ENCODE assay signal across 8 cellular contexts in the genomic region with DNA sequence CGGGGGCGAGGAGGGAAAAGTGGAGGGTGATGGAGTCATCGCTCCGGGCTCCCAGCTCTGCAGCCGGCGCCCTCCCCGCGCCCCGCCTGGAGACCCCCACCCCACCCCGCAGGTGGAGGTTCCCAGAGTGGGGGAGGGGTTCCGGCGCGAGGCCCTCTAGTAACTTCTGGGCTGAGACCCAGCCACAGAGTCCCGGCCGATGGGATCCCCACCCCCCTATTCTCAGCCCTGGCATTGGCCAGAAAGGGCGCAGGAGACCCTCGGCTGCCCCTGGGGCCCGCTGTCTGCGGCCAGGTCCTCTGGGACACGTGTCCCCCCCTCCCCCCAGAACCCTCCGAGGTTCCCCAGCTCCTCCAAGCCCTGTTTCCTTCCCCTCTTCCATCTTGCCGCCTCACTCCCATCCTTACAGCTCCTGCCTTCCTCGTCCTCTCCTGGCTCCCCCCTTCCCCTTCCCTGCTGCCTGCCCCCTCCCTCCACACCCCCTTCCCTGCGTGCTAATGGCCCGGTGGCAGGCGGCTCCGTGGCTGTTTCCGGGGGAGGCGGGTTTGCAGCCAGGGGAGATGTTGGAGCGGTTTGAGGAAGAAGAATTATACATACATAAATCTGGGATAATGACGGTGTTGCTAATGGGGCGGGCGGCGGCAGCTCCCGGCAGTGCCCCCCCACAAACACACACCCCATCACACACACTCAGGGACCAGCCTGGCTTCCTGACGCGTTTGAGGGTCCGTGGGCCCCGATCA. TPM values are rescaled to one million over a fixed set of nuclear protein-coding genes. Genes with fewer than 3 reads are reported as not detected.
A peak's percentile ranks its signal among the peaks of the same experiment; 100 is the strongest.
DNase-seq lines count a peak whose midpoint lies in the region; ATAC-seq and TF ChIP-seq lines count a peak whose summit lies in the region.
"Not testable (repeated sequence)": the region's sequence is repeated elsewhere in the genome, so short reads cannot be mapped to it uniquely, and the experiment has no call there.

No MANE protein-coding gene starts in this region.

- not testable (repeated sequence) for H3K79me2 ChIP-seq in DOHH2 (ENCODE audit: control insufficient read depth, low read length)

- intact Hi-C loops in left colon (cut with DNase I, micrococcal nuclease); prostate gland (cut with DNase I): not testable (repeated sequence)

- H3K4me3 Mint-ChIP-seq in endothelial cell (ENCODE audit: unreplicated experiment) = peak overlapping the region; percentile 71

- H3K9me3 Mint-ChIP-seq in endothelial cell (ENCODE audit: unreplicated experiment) = not testable (repeated sequence)

- H3K27me3 Mint-ChIP-seq in endothelial cell (ENCODE audit: unreplicated experiment) = peaks cover 13% of the 10 kb centered on the region

- H3K36me3 Mint-ChIP-seq in endothelial cell (ENCODE audit: low read depth, unreplicated experiment) = not testable (repeated sequence)

- not testable (repeated sequence) for H4K20me1 ChIP-seq in DOHH2 (ENCODE audit: control insufficient read depth, insufficient read depth, low read depth, low read length)

- not testable (repeated sequence) for H3K9me3 ChIP-seq in DOHH2 (ENCODE audit: control insufficient read depth, insufficient read depth, low read length); prostate gland; tibial nerve

- ATAC-seq in left colon = peak; percentile 63

- TF ChIP-seq EP300 in tibial nerve (IDR thresholded peaks at IDR 0.05) = not testable (repeated sequence)

- H3K27me3 ChIP-seq in DOHH2 (ENCODE audit: control insufficient read depth, low read length); prostate gland (replicated peaks; ENCODE audit: insufficient read depth): not testable (repeated sequence)
- peaks cover 0 to 17% of the 10 kb centered on the region in 2 donors for H3K27me3 ChIP-seq in tibial nerve

- peak overlapping the region; percentile 79 for H3K4me2 ChIP-seq in DOHH2 (ENCODE audit: low read length)

- H3K9me2 ChIP-seq in DOHH2 (replicated peaks; ENCODE audit: control insufficient read depth, low read length) = not testable (repeated sequence)

- peak in 2 of 3 experiments; percentile 79 to 85 for DNase-seq in NCI-H1417 (lab: John Stamatoyannopoulos, UW)
- peak; percentile 19 for DNase-seq in SKM-1 treated with dmso at 0.1 percent for 144 hours (lab: John Stamatoyannopoulos, UW; ENCODE audit: unreplicated experiment)
- DNase-seq in activated naive CD4-positive, alpha-beta T cell treated with Interleukin-2 at 50 U/mL for 16 hours = peak; percentile 20
- DNase-seq in endothelial cell (ENCODE audit: low spot score) = peak; percentile 44
- DNase-seq in left colon = peak; percentile 30 to 42
- DNase-seq in prostate gland (ENCODE audit: low spot score); tibial nerve (ENCODE audit: low spot score in 2 of 2): not testable (repeated sequence)

- peaks cover 14% of the 10 kb centered on the region for H3K4me1 Mint-ChIP-seq in endothelial cell (ENCODE audit: unreplicated experiment)

- not testable (repeated sequence) for TF ChIP-seq CTCF in DOHH2 (IDR thresholded peaks at IDR 0.05; ENCODE audit: low read depth, low read length, poor library complexity, severe bottlenecking); endothelial cell (IDR thresholded peaks at IDR 0.05; ENCODE audit: unreplicated experiment); prostate gland (IDR thresholded peaks at IDR 0.05); tibial nerve (IDR thresholded peaks at IDR 0.05)

- peak overlapping the region; percentile 71 for H3K4me3 ChIP-seq in DOHH2 (ENCODE audit: low read length)
- H3K4me3 ChIP-seq in prostate gland = peak overlapping the region; percentile 40 to 45
- peak overlapping the region; percentile 36 to 55 (median 50) for H3K4me3 ChIP-seq in tibial nerve

- H3K27ac ChIP-seq in DOHH2 (ENCODE audit: low read depth, low read length) (peak overlapping the region; percentile 63), prostate gland (peak overlapping the region; percentile 9 to 28), tibial nerve (peak overlapping the region in 3 of 4 donors; percentile 19 to 54 (median 43))

- H3K4me1 ChIP-seq in DOHH2 (ENCODE audit: control insufficient read depth, low read length) (peaks cover 35% of the 10 kb centered on the region), tibial nerve (peaks cover 0 to 20% (median 3%) of the 10 kb centered on the region in 4 donors)
- not testable (repeated sequence) for H3K4me1 ChIP-seq in prostate gland (replicated peaks)

- not testable (repeated sequence) for H3F3A ChIP-seq in DOHH2 (ENCODE audit: control insufficient read depth, insufficient read depth)

- not testable (repeated sequence) for TF ChIP-seq POLR2A in prostate gland (IDR thresholded peaks at IDR 0.05); tibial nerve (IDR thresholded peaks at IDR 0.05)

- peak overlapping the region; percentile 52 for H3K27ac Mint-ChIP-seq in endothelial cell (ENCODE audit: unreplicated experiment)

- WGBS in prostate gland = 1% methylated on average over 29 of the region's 39 CpGs
- WGBS in tibial nerve, 2 donors = 1% methylated on average over 19 to 21 of the region's 39 CpGs

- not testable (repeated sequence) for H3K36me3 ChIP-seq in DOHH2 (ENCODE audit: control insufficient read depth, low read length); prostate gland; tibial nerve

RNA-seq across cellular contexts. Expression of a gene that starts 43.2 kb away (rescaled TPM):
- total RNA-seq in endothelial cell (ENCODE audit: unreplicated experiment) (32.9 TPM), left colon (10 to 100 TPM; 34.6 to 55.9 TPM), prostate gland (10 to 100 TPM; 13.0 to 44.1 TPM), tibial nerve (10 to 100 TPM in 2 of 4 donors, 1 to 10 TPM in 2; 8.0 to 17.5 (median 11.2) TPM)
